In the genomic region with DNA sequence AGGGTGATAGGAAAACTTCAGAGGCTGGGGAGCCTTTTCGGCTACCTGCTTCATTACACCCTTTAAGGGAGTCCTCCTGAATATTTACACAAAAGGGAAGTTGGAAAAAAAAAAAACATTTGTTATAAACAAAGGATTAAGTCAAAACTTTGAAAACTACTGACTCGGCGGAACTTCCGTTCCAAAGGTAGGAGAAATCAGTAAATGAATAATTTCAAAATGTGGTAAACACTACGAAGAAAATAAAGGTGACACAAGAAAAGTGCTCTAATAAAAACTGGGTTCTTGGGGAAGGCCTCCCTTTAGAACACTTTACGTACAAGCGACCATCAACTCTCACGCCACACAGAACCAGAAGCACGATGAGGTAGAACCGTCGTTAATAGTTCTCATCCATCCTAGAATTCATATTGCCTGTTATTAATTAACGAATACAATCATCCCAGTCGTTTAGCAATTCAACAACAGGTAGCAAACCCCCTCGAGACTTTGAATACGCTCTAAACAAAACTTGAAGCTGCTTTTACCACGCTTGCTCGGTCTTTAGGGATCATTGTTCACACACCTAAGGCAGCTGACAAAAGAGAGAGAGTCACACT, we compare ENCODE assay signal across 8 cellular contexts. TPM values are rescaled to one million over a fixed set of nuclear protein-coding genes. Genes with fewer than 3 reads are reported as not detected.
A peak's percentile ranks its signal among the peaks of the same experiment; 100 is the strongest.
DNase-seq lines count a peak whose midpoint lies in the region; ATAC-seq and TF ChIP-seq lines count a peak whose summit lies in the region.

No MANE protein-coding gene starts in this region.

- H3K27me3 ChIP-seq in rectal smooth muscle tissue (ENCODE audit: control insufficient read depth, insufficient read depth, low read length), result no peaks in the 10 kb centered on the region

- DNase-seq in T-helper 17 cell (no peak), fibroblast of pulmonary artery (ENCODE audit: low read depth) (peak; percentile 23), GM20000 (ENCODE audit: low spot score) (no peak), mucosa of gallbladder (ENCODE audit: low spot score) (no peak)
- no peak for DNase-seq in activated CD8-positive, alpha-beta memory T cell treated with anti-CD3 and anti-CD28 coated beads for 24 hours

- TF ChIP-seq CTCF in fibroblast of pulmonary artery (IDR thresholded peaks at IDR 0.05; ENCODE audit: low read length, missing control alignments), result no peak
- TF ChIP-seq CTCF in GM20000 (IDR thresholded peaks at IDR 0.05; ENCODE audit: extremely low read depth, missing control alignments), result no peak

- H3K27ac ChIP-seq in rectal smooth muscle tissue (ENCODE audit: low read depth, low read length), result peak overlapping the region; percentile 96

- peaks cover 21% of the 10 kb centered on the region for H3K4me1 Mint-ChIP-seq in T-helper 17 cell

- H3K36me3 ChIP-seq in ES-I3 (ENCODE audit: insufficient read depth, low read length), result 0 out of 2 replicates have a peak, but pooled peaks cover 3% of the 10 kb centered on the region
- H3K36me3 ChIP-seq in rectal smooth muscle tissue (ENCODE audit: control insufficient read depth, insufficient read depth, low read length), result no peaks in the 10 kb centered on the region

- H3K4me3 ChIP-seq in fibroblast of pulmonary artery (replicated peaks; ENCODE audit: low read depth, low read length) (peak overlapping the region; percentile 91), rectal smooth muscle tissue (ENCODE audit: low read length) (peak overlapping the region; percentile 98)

- no peaks in the 10 kb centered on the region for H3K36me3 Mint-ChIP-seq in T-helper 17 cell (ENCODE audit: low read depth)

- H3K9ac ChIP-seq in ES-I3 (ENCODE audit: low read depth, low read length) (peak overlapping the region; percentile 93), rectal smooth muscle tissue (ENCODE audit: low read length) (peak overlapping the region; percentile 56)

- H3K9me3 ChIP-seq in ES-I3 (ENCODE audit: control insufficient read depth, insufficient read depth, low read length), result no peaks in the 10 kb centered on the region
- no peaks in the 10 kb centered on the region for H3K9me3 ChIP-seq in T-helper 17 cell (ENCODE audit: control insufficient read depth, low read length, poor library complexity, severe bottlenecking)

- peak; percentile 11 for ATAC-seq in HG03095 (IDR thresholded peaks at IDR 0.05; ENCODE audit: unreplicated experiment)
- no peak for ATAC-seq in T-helper 17 cell

- H3K4me3 Mint-ChIP-seq in T-helper 17 cell, result peak overlapping the region; percentile 96

- H3K27ac Mint-ChIP-seq in T-helper 17 cell, result peak overlapping the region; percentile 99

- H3K27me3 Mint-ChIP-seq in T-helper 17 cell, result no peaks in the 10 kb centered on the region

- H3K4me1 ChIP-seq in ES-I3 (ENCODE audit: insufficient read depth, low read length) (0 out of 2 replicates have a peak, but pooled peaks cover 6% of the 10 kb centered on the region), rectal smooth muscle tissue (ENCODE audit: control insufficient read depth, insufficient read depth, low read length) (peaks cover 15% of the 10 kb centered on the region)

RNA-seq across cellular contexts. Expression of gene SMARCC1, which starts 0.9 kb away (rescaled TPM):
- total RNA-seq in T-helper 17 cell (100 to 1,000 TPM in 1 of 2 donors, 10 to 100 TPM in 1; 82.2 to 104 TPM), mucosa of gallbladder (68.7 TPM)

RNA-seq across cellular contexts. Expression of gene DHX30, which starts 22.1 kb away (rescaled TPM):
- total RNA-seq in T-helper 17 cell (10 to 100 TPM; 66.8 to 74.2 TPM), mucosa of gallbladder (71.9 TPM)
